In genomic region chr6:111710439-111710838, GRCh38 we compare ENCODE assay signal across 9 cellular contexts.
DNase-seq lines count a peak whose midpoint lies in the region; ATAC-seq, FAIRE-seq and TF ChIP-seq lines count a peak whose summit lies in the region.
"Had no signal": no experiment of that assay in that cellular context is flagged by ENCODE, and none has a peak within 500 bp of the region (broad histone marks: within the 10 kb centered on the region; RNA-seq: fewer than 3 reads in every experiment).

No MANE protein-coding gene starts in this region.

- 70% methylated on average over 2 of the region's 2 CpGs for WGBS in right cardiac atrium
- WGBS in transverse colon (ENCODE audit: low coverage in 1 of 2), 2 donors: 76 to 80% methylated on average over 2 of the region's 2 CpGs

- peak overlapping the region; percentile 61 for H3K27ac Mint-ChIP-seq in activated T-helper 1 cell treated with anti-CD3 and anti-CD28 coated beads, Interleukin-12 subunit alpha, Interleukin-12 subunit beta, Interleukin-2, Interleukin-4 antibody, amounts not matched to agents 30 ng/mL and 10 ng/mL and 1 ng/mL, durations not matched to agents 14 hours and 24 hours and 36 hours

- H3K9ac ChIP-seq in kidney (ENCODE audit: low read length in 2 of 2): no peak overlapping the region

- H3K27me3 ChIP-seq in left ventricle myocardium inferior (ENCODE audit: low read depth): no peaks in the 10 kb centered on the region
- no peaks in the 10 kb centered on the region for H3K27me3 ChIP-seq in right cardiac atrium (ENCODE audit: control insufficient read depth, insufficient read depth)
- H3K27me3 ChIP-seq in transverse colon: no peaks in the 10 kb centered on the region
- H3K27me3 ChIP-seq: SJSA1 had no signal

- H3K9me3 ChIP-seq in left ventricle myocardium inferior (replicated peaks) (no peaks in the 10 kb centered on the region), right cardiac atrium (ENCODE audit: control insufficient read depth, low read length) (no peaks in the 10 kb centered on the region), kidney (ENCODE audit: control insufficient read depth in 1 of 2, low read length in 2 of 2) (no peaks in the 10 kb centered on the region), transverse colon (no peaks in the 10 kb centered on the region)
- H3K9me3 ChIP-seq: SJSA1 had no signal

- no peak for TF ChIP-seq POLR2A in transverse colon (IDR thresholded peaks at IDR 0.05)

- intact Hi-C loops in left ventricle myocardium inferior (cut with micrococcal nuclease) (loop anchor here (2.0 to 10.0 kb wide), 3 partner anchors 164 to 332 kb away; partner anchors contain the start of gene FYN), right cardiac atrium (cut with DNase I) (loop anchor here in 3 of 4 donors (2.0 to 10.0 kb wide), 4 partner anchors 64 to 334 kb away; no protein-coding TSS in a partner anchor), kidney (cut with DNase I) (no loop called here), transverse colon (cut with DNase I; ENCODE audit: low total_unique reads) (loop anchor here (5.0 kb wide), 1 partner anchor 162 kb away; the partner anchor contains the start of gene FYN)
- intact Hi-C loops in activated T-helper 1 cell treated with anti-CD3 and anti-CD28 coated beads, Interleukin-12 subunit alpha, Interleukin-12 subunit beta, Interleukin-2, Interleukin-4 antibody, amounts not matched to agents 30 ng/mL and 10 ng/mL and 1 ng/mL, durations not matched to agents 14 hours and 24 hours and 36 hours (cut with micrococcal nuclease): loop anchor here (1.0 to 5.0 kb wide), 10 partner anchors 40 to 452 kb away; partner anchors contain the start of gene FYN

- H3K9me3 Mint-ChIP-seq in activated T-helper 1 cell treated with anti-CD3 and anti-CD28 coated beads, Interleukin-12 subunit alpha, Interleukin-12 subunit beta, Interleukin-2, Interleukin-4 antibody, amounts not matched to agents 30 ng/mL and 10 ng/mL and 1 ng/mL, durations not matched to agents 14 hours and 24 hours and 36 hours: no peaks in the 10 kb centered on the region

- TF ChIP-seq EP300 in transverse colon (IDR thresholded peaks at IDR 0.05; ENCODE audit: low read depth): no peak

- H3K4me1 Mint-ChIP-seq in activated T-helper 1 cell treated with anti-CD3 and anti-CD28 coated beads, Interleukin-12 subunit alpha, Interleukin-12 subunit beta, Interleukin-2, Interleukin-4 antibody, amounts not matched to agents 30 ng/mL and 10 ng/mL and 1 ng/mL, durations not matched to agents 14 hours and 24 hours and 36 hours (ENCODE audit: low read depth): peaks cover 73% of the 10 kb centered on the region

- in situ Hi-C loops in transverse colon (cut with MboI; ENCODE audit: low pct_ligation_motif_present in 1 of 4, low pct_unique_long_range_greater_than_20kb in 1 of 4, low sequenced_read_pairs in 3 of 4): loop anchor here in 1 of 4 donors (5.0 kb wide), 1 partner anchor 287 kb away; no protein-coding TSS in a partner anchor

- H3K4me1 ChIP-seq in left ventricle myocardium inferior (peaks cover 39% of the 10 kb centered on the region), right cardiac atrium (ENCODE audit: control insufficient read depth, insufficient read depth, low read length) (peaks cover 9% of the 10 kb centered on the region), kidney (ENCODE audit: control insufficient read depth in 1 of 2, insufficient read depth in 1 of 2, low read depth in 1 of 2, low read length in 2 of 2) (peaks cover 0 to 5% of the 10 kb centered on the region in 2 donors), transverse colon (peaks cover 17 to 47% (median 37%) of the 10 kb centered on the region in 4 donors)

- H3K4me3 ChIP-seq in left ventricle myocardium inferior: peak overlapping the region; percentile 45
- H3K4me3 ChIP-seq in right cardiac atrium (ENCODE audit: low read length): no peak overlapping the region
- H3K4me3 ChIP-seq in kidney (ENCODE audit: low read length in 2 of 2): peak overlapping the region; percentile 40 to 59
- H3K4me3 ChIP-seq in transverse colon: no peak overlapping the region
- H3K4me3 ChIP-seq: SJSA1 had no signal

- TF ChIP-seq CTCF in left ventricle myocardium inferior (IDR thresholded peaks at IDR 0.05; ENCODE audit: borderline replicate concordance) (no peak), kidney (IDR thresholded peaks at IDR 0.05; ENCODE audit: borderline replicate concordance, extremely low read depth, insufficient read depth) (no peak), transverse colon (IDR thresholded peaks at IDR 0.05) (no peak)

- no peak for FAIRE-seq in kidney (lab: Jason Lieb, UNC)

- peaks cover 13% of the 10 kb centered on the region for H3K36me3 ChIP-seq in left ventricle myocardium inferior
- H3K36me3 ChIP-seq in kidney (ENCODE audit: control insufficient read depth in 1 of 2, insufficient read depth in 2 of 2, low read length in 2 of 2): no peaks in the 10 kb centered on the region
- H3K36me3 ChIP-seq in transverse colon: no peaks in the 10 kb centered on the region

- H3K36me3 Mint-ChIP-seq in activated T-helper 1 cell treated with anti-CD3 and anti-CD28 coated beads, Interleukin-12 subunit alpha, Interleukin-12 subunit beta, Interleukin-2, Interleukin-4 antibody, amounts not matched to agents 30 ng/mL and 10 ng/mL and 1 ng/mL, durations not matched to agents 14 hours and 24 hours and 36 hours (ENCODE audit: low read depth): peaks cover 73% of the 10 kb centered on the region

- DNase-seq in left ventricle myocardium inferior: no peak
- DNase-seq in right cardiac atrium: no peak
- no peak for DNase-seq in activated T-helper 1 cell treated with anti-CD3 and anti-CD28 coated beads, Interleukin-12 subunit alpha, Interleukin-12 subunit beta, Interleukin-2, Interleukin-4 antibody, amounts not matched to agents 30 ng/mL and 10 ng/mL and 1 ng/mL, durations not matched to agents 14 hours and 24 hours and 36 hours (ENCODE audit: low spot score)
- DNase-seq in kidney: no peak
- DNase-seq in transverse colon: no peak
- DNase-seq in kidney glomerular epithelial cell (lab: John Stamatoyannopoulos, UW): no peak

- peak overlapping the region; percentile 45 for H3K4me3 Mint-ChIP-seq in activated T-helper 1 cell treated with anti-CD3 and anti-CD28 coated beads, Interleukin-12 subunit alpha, Interleukin-12 subunit beta, Interleukin-2, Interleukin-4 antibody, amounts not matched to agents 30 ng/mL and 10 ng/mL and 1 ng/mL, durations not matched to agents 14 hours and 24 hours and 36 hours

- H3K27ac ChIP-seq in left ventricle myocardium inferior (replicated peaks) (peak overlapping the region; percentile 67), right cardiac atrium (ENCODE audit: low read length) (no peak overlapping the region), kidney (ENCODE audit: low read depth in 2 of 2, low read length in 2 of 2) (no peak overlapping the region), transverse colon (peak overlapping the region; percentile 17 to 58 (median 37))
- H3K27ac ChIP-seq: SJSA1 had no signal

- no peak for ATAC-seq in right cardiac atrium
- no peak for ATAC-seq in GM18868 (IDR thresholded peaks at IDR 0.05; ENCODE audit: unreplicated experiment)
- ATAC-seq in HG02884 (IDR thresholded peaks at IDR 0.05; ENCODE audit: unreplicated experiment): no peak

- H3K27me3 Mint-ChIP-seq in activated T-helper 1 cell treated with anti-CD3 and anti-CD28 coated beads, Interleukin-12 subunit alpha, Interleukin-12 subunit beta, Interleukin-2, Interleukin-4 antibody, amounts not matched to agents 30 ng/mL and 10 ng/mL and 1 ng/mL, durations not matched to agents 14 hours and 24 hours and 36 hours (ENCODE audit: insufficient read depth): no peaks in the 10 kb centered on the region

Comparison
In these comparisons a context has a peak if more than half of its experiments do, and no peak if none do; other contexts are left out.
1. H3K27ac ChIP-seq: peak in left ventricle myocardium inferior (single experiment) and transverse colon (4 of 4); none in right cardiac atrium (single experiment) and kidney (0 of 2).
2. H3K4me3 ChIP-seq: peak in left ventricle myocardium inferior (single experiment) and kidney (2 of 2); none in right cardiac atrium (single experiment) and transverse colon (0 of 4).